In the genomic region with DNA sequence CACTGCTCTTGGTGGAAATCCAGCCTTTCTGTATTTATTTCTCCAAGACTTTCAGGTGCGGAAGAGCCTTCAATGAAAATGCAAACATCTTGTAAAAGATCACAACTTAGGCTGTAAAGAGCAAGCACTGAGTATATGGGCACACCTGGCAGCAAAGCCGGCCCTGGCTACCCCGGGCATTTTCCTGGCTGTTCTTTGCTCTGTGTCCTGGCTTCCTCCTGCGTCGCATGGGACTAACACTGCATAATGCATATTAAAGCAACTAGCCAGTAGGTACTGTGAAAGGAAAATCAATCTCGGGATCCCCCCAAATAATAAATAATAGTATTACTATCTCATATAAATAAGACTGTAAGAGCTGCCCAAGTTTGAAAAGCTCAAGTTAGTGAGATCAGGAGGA, we compare ENCODE assay signal across 19 cellular contexts. TPM values are rescaled to one million over a fixed set of nuclear protein-coding genes. Genes with fewer than 3 reads are reported as not detected.
A peak's percentile ranks its signal among the peaks of the same experiment; 100 is the strongest.
DNase-seq lines count a peak whose midpoint lies in the region; ATAC-seq, FAIRE-seq and TF ChIP-seq lines count a peak whose summit lies in the region.
"Had no signal": no experiment of that assay in that cellular context is flagged by ENCODE, and none has a peak within 500 bp of the region (broad histone marks: within the 10 kb centered on the region; RNA-seq: fewer than 3 reads in every experiment).

No MANE protein-coding gene starts in this region.

- no peaks in the 10 kb centered on the region for H3K27me3 Mint-ChIP-seq in CD4-positive, CD25-positive, alpha-beta regulatory T cell
- H3K27me3 Mint-ChIP-seq in WTC11 (ENCODE audit: low read depth) (no peaks in the 10 kb centered on the region; the same call in 1 of the 2 replicates), naive B cell (no peaks in the 10 kb centered on the region)
- H3K27me3 Mint-ChIP-seq: CD4-positive, alpha-beta T cell had no signal

- no peaks in the 10 kb centered on the region for H3K27me3 ChIP-seq in CD4-positive, CD25-positive, alpha-beta regulatory T cell (ENCODE audit: control insufficient read depth, insufficient read depth, low read length)
- H3K27me3 ChIP-seq: BLaER1 treated with 17β-estradiol and CSF1 and Interleukin-3, amounts not matched to agents 10 nM and 100 nM had no signal

- intact Hi-C loops in Right ventricle myocardium superior (cut with DNase I) (no loop called here), left cardiac atrium (cut with DNase I) (no loop called here)

- H3K4me3 Mint-ChIP-seq in CD4-positive, CD25-positive, alpha-beta regulatory T cell, result peak overlapping the region in 1 of 4 donors; percentile 30
- H3K4me3 Mint-ChIP-seq in WTC11 (no peak overlapping the region), naive B cell (peak overlapping the region in 4 of 8 donors; percentile 22 to 61 (median 40))
- H3K4me3 Mint-ChIP-seq: CD4-positive, alpha-beta T cell; HFFc6 had no signal

- peaks cover 6% of the 10 kb centered on the region for H3K36me3 Mint-ChIP-seq in CD4-positive, CD25-positive, alpha-beta regulatory T cell
- H3K36me3 Mint-ChIP-seq in WTC11, result no peaks in the 10 kb centered on the region
- no peaks in the 10 kb centered on the region for H3K36me3 Mint-ChIP-seq in naive B cell

- POLR2A ChIA-PET in WTC11 (lab: Charles Lee), result interaction anchor here (0.8 kb wide), 1 partner anchor 65 kb away, joined by 3 read pairs; no protein-coding TSS in a partner anchor

- H3K9me3 ChIP-seq in CD4-positive, CD25-positive, alpha-beta regulatory T cell (ENCODE audit: control insufficient read depth in 2 of 2, low read length in 2 of 2), result no peaks in the 10 kb centered on the region
- H3K9me3 ChIP-seq: BLaER1 treated with 17β-estradiol and CSF1 and Interleukin-3, amounts not matched to agents 10 nM and 100 nM had no signal

- H3K9me3 Mint-ChIP-seq in CD4-positive, CD25-positive, alpha-beta regulatory T cell, result no peaks in the 10 kb centered on the region
- H3K9me3 Mint-ChIP-seq in WTC11 (no peaks in the 10 kb centered on the region), naive B cell (no peaks in the 10 kb centered on the region)
- H3K9me3 Mint-ChIP-seq: CD4-positive, alpha-beta T cell; HFFc6 had no signal

- no peak for TF ChIP-seq CTCF in WTC11 (IDR thresholded peaks at IDR 0.05)

- H3K27ac ChIP-seq in CD4-positive, CD25-positive, alpha-beta regulatory T cell (ENCODE audit: insufficient read depth, low read length, poor library complexity, severe bottlenecking), result no peak overlapping the region
- H3K27ac ChIP-seq: BLaER1 treated with 17β-estradiol and CSF1 and Interleukin-3, amounts not matched to agents 10 nM and 100 nM had no signal

- H3K36me3 ChIP-seq in CD4-positive, CD25-positive, alpha-beta regulatory T cell (ENCODE audit: control insufficient read depth, insufficient read depth, low read length), result peaks cover 5% of the 10 kb centered on the region

- CTCF ChIA-PET in WTC11 (lab: Charles Lee), result no interaction called here

- DNase-seq in Right ventricle myocardium superior (no peak), left cardiac atrium (no peak), WTC11 (ENCODE audit: low spot score) (no peak), naive B cell (no peak), OCI-M1 (lab: John Stamatoyannopoulos, UW) (no peak), GM19239 (ENCODE audit: insufficient read length, low spot score) (no peak)
- DNase-seq in CD4-positive, CD25-positive, alpha-beta regulatory T cell, result no peak
- DNase-seq in activated CD8-positive, alpha-beta memory T cell treated with anti-CD3 and anti-CD28 coated beads for 24 hours, result no peak
- DNase-seq: 8988T; AML-193; Calu3; CD4-positive, alpha-beta T cell; DMS79; EL; HCEC 1CT; HFFc6 had no signal

- peaks cover 24 to 63% (median 41%) of the 10 kb centered on the region in 4 donors for H3K4me1 Mint-ChIP-seq in CD4-positive, CD25-positive, alpha-beta regulatory T cell
- H3K4me1 Mint-ChIP-seq in WTC11, result peaks cover 77% of the 10 kb centered on the region
- H3K4me1 Mint-ChIP-seq in naive B cell, result peaks cover 51 to 94% (median 76%) of the 10 kb centered on the region in 3 donors

- peaks cover 26% of the 10 kb centered on the region for H3K4me1 ChIP-seq in CD4-positive, CD25-positive, alpha-beta regulatory T cell (ENCODE audit: control insufficient read depth, insufficient read depth, low read length, poor library complexity, severe bottlenecking)

- peak; percentile 37 for ATAC-seq in Right ventricle myocardium superior (ENCODE audit: poor library complexity)
- ATAC-seq in left cardiac atrium, result no peak
- ATAC-seq in CD4-positive, CD25-positive, alpha-beta regulatory T cell (ENCODE audit: low read depth in 2 of 2), result no peak
- ATAC-seq in WTC11, result 0 out of 2 replicates have a peak, but pooled peaks have one; percentile 17
- no peak for ATAC-seq in naive B cell (ENCODE audit: low read depth in 2 of 2)

- no peak overlapping the region for H3K4me3 ChIP-seq in CD4-positive, CD25-positive, alpha-beta regulatory T cell (ENCODE audit: low read depth, low read length)
- H3K4me3 ChIP-seq: BLaER1 treated with 17β-estradiol and CSF1 and Interleukin-3, amounts not matched to agents 10 nM and 100 nM had no signal

- no peak for FAIRE-seq in GM19239 (lab: Jason Lieb, UNC)
- FAIRE-seq: G401.6, GM12891 had no signal

- peak overlapping the region in 2 of 3 donors; percentile 20 to 74 for H3K27ac Mint-ChIP-seq in CD4-positive, CD25-positive, alpha-beta regulatory T cell
- H3K27ac Mint-ChIP-seq in WTC11, result peak overlapping the region; percentile 22; the same call in 1 of the 2 replicates
- H3K27ac Mint-ChIP-seq in naive B cell, result peak overlapping the region; percentile 38 to 98 (median 79)
- H3K27ac Mint-ChIP-seq: CD4-positive, alpha-beta T cell; HFFc6 had no signal

TF ChIP-seq in WTC11, 78 proteins besides CTCF, POLR2A, EP300 and RAD21 (continues in another document):
- TF ChIP-seq, protein P1, sequence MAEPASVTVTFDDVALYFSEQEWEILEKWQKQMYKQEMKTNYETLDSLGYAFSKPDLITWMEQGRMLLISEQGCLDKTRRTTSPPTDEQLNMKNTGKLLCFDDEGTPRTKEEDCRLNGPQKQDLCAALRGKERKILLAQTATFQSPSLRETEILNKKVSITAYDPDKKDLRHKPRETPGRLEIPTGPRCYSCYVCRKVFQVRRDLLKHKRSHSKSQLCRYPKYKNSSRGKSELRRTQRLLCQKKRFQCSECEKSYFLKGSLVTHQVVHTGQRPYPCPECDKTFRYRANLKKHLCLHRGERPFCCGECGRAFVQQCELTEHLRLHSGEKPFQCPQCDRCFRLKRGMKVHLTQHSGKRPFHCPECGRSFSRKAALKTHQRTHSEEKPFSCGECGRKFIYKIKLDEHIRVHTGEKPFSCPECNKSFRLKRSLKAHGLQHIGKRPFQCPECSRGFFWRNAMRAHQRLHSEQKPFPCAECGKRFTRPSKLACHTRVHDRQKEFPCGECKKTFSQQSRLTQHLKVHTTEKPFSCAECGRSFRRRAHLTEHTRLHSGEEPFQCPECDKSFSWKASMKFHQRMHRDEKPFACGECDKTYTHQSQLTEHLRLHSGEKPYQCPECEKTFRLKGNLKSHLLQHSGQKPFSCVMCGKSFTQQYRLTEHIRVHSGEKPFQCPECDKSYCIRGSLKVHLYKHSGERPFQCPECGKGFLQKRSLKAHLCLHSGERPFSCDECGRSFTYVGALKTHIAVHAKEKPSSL (CRISPR knock-in tag; conservative IDR thresholded peaks at IDR 0.05), result no peak
- TF ChIP-seq MYBL2 (CRISPR knock-in tag; IDR thresholded peaks at IDR 0.05) (no peak), ZNF317 (CRISPR knock-in tag; IDR thresholded peaks at IDR 0.05; ENCODE audit: borderline replicate concordance, low read depth) (no peak), SMAD4 (CRISPR knock-in tag; IDR thresholded peaks at IDR 0.05) (no peak), KAT7 (CRISPR knock-in tag; IDR thresholded peaks at IDR 0.05; ENCODE audit: borderline replicate concordance) (no peak), GABPB1 (CRISPR knock-in tag; IDR thresholded peaks at IDR 0.05) (no peak), ZNF263 (CRISPR knock-in tag; IDR thresholded peaks at IDR 0.05; ENCODE audit: low read depth) (no peak)
- TF ChIP-seq, protein P2, sequence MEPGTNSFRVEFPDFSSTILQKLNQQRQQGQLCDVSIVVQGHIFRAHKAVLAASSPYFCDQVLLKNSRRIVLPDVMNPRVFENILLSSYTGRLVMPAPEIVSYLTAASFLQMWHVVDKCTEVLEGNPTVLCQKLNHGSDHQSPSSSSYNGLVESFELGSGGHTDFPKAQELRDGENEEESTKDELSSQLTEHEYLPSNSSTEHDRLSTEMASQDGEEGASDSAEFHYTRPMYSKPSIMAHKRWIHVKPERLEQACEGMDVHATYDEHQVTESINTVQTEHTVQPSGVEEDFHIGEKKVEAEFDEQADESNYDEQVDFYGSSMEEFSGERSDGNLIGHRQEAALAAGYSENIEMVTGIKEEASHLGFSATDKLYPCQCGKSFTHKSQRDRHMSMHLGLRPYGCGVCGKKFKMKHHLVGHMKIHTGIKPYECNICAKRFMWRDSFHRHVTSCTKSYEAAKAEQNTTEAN (CRISPR knock-in tag; IDR thresholded peaks at IDR 0.05), result no peak

RNA-seq across cellular contexts. Expression of a gene that starts 9.9 kb away (rescaled TPM):
- total RNA-seq in Right ventricle myocardium superior, result 22.1 TPM
- 10 to 100 TPM; 20.0 to 21.3 TPM for total RNA-seq in left cardiac atrium
- 30.7 TPM for total RNA-seq in CD4-positive, CD25-positive, alpha-beta regulatory T cell
- polyA plus RNA-seq in CD4-positive, CD25-positive, alpha-beta regulatory T cell, result 10 to 100 TPM in 1 of 4 donors, 1 to 10 TPM in 3; 6.4 to 13.3 (median 7.5) TPM
- total RNA-seq in WTC11 (2021), result 11.9 to 19.0 TPM (median 17.0 TPM) in 3 replicates
- polyA plus RNA-seq in naive B cell (ENCODE audit: low read depth in 6 of 6), result 10 to 100 TPM; 25.4 to 37.7 (median 28.3) TPM

Comparison
In these comparisons a context has a peak if more than half of its experiments do, and no peak if none do; other contexts are left out.
1. ATAC-seq: peak in Right ventricle myocardium superior (single experiment) and WTC11 (single experiment); none in left cardiac atrium (0 of 2), CD4-positive, CD25-positive, alpha-beta regulatory T cell (0 of 2) and naive B cell (0 of 2).
2. H3K27ac Mint-ChIP-seq: peak in every context shown above with its lines; median percentile 79 in naive B cell; 47 in CD4-positive, CD25-positive, alpha-beta regulatory T cell; 22 in WTC11.